In the genomic region with DNA sequence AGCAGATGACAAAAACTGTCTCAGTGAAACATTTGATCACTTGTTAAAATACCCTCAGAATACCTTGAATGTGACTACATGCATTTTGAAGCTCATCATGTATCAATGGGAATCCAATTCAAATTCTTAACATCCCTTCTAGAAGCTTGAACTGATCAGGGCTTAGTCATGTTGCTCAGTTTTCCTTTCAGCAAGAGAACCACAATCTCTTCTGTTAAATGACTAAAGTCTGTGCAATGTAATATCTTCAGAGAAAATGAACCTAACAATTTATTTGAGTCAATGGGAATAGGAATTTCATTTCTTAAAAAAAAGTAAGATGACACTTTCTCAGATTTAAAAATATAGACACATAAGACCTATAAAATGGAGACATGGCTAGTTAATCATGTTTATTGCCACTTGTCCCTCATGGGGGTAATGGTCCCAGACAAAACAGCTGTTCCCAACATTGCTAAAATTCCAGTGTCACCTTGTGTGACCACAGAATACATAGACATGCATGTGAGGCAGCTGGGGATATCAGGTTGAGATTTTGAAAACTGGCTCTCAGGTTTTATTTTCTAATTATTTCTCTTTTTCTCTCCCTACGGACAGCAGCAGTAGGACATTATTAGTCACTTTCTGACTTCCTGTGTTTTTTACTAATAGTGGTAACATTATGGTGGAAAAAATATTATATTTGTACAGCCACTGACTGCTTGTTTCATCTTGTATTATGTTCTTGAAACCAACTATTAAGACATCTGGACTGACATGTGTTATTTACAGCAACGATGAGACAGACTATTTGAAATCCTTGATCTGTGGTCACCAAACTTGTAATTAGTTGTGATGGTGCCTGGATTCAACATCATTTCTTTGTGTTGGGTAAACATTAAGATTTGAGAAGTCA, we compare ENCODE assay signal across 14 cellular contexts.
A peak's percentile ranks its signal among the peaks of the same experiment; 100 is the strongest.
DNase-seq lines count a peak whose midpoint lies in the region; ATAC-seq and TF ChIP-seq lines count a peak whose summit lies in the region.
"Had no signal": no experiment of that assay in that cellular context is flagged by ENCODE, and none has a peak within 500 bp of the region (broad histone marks: within the 10 kb centered on the region; RNA-seq: fewer than 3 reads in every experiment).

No MANE protein-coding gene starts in this region.

- H3K4me1 ChIP-seq in mucosa of descending colon (ENCODE audit: low read depth): no peaks in the 10 kb centered on the region
- H3K4me1 ChIP-seq: BLaER1, heart left ventricle had no signal

- H3K36me3 ChIP-seq in mucosa of descending colon (ENCODE audit: low read depth): no peaks in the 10 kb centered on the region
- H3K36me3 ChIP-seq: BLaER1, heart left ventricle had no signal

- no peak overlapping the region for H3K4me3 ChIP-seq in mucosa of descending colon
- H3K4me3 ChIP-seq: BLaER1, heart left ventricle had no signal

- H3K27ac Mint-ChIP-seq in activated T-cell treated with anti-CD3 and anti-CD28 coated beads, Interleukin-2, amount 50 U/mL, for 24 hours: no peak overlapping the region
- H3K27ac Mint-ChIP-seq: nephron progenitor cell had no signal

- TF ChIP-seq CTCF in mucosa of descending colon (IDR thresholded peaks at IDR 0.05): no peak

- H3K9me3 Mint-ChIP-seq in activated T-cell treated with anti-CD3 and anti-CD28 coated beads, Interleukin-2, amount 50 U/mL, for 24 hours: no peaks in the 10 kb centered on the region
- H3K9me3 Mint-ChIP-seq: nephron progenitor cell had no signal

- H3K27me3 Mint-ChIP-seq in activated T-cell treated with anti-CD3 and anti-CD28 coated beads, Interleukin-2, amount 50 U/mL, for 24 hours: peaks cover 25% of the 10 kb centered on the region

- intact Hi-C loops in mucosa of descending colon (cut with DNase I, micrococcal nuclease): no loop called here

- DNase-seq in NCI-H1694 treated with DMSO at 0.1 percent for 48 hours (lab: John Stamatoyannopoulos, UW): peak; percentile 62
- DNase-seq in kidney tubule cell (ENCODE audit: low spot score): peak; percentile 39
- DNase-seq in activated naive CD4-positive, alpha-beta T cell treated with Interleukin-2 at 50 U/mL for 16 hours: no peak
- no peak for DNase-seq in mucosa of descending colon
- no peak for DNase-seq in germinal center (ENCODE audit: low spot score)
- no peak for DNase-seq in activated T-cell treated with anti-CD3 and anti-CD28 coated beads, Interleukin-2, amount 50 U/mL, for 24 hours
- DNase-seq: heart left ventricle, NCI-H446 treated with DMSO at 0.1 percent for 48 hours, nephron progenitor cell, RPMI8226 had no signal

- ATAC-seq in GM18520 (IDR thresholded peaks at IDR 0.05; ENCODE audit: unreplicated experiment) (peak; percentile 30), HG02852 (IDR thresholded peaks at IDR 0.05; ENCODE audit: unreplicated experiment) (peak; percentile 39), mucosa of descending colon (no peak)
- ATAC-seq: heart left ventricle, left lobe of liver had no signal

- no peak overlapping the region for H3K4me3 Mint-ChIP-seq in activated T-cell treated with anti-CD3 and anti-CD28 coated beads, Interleukin-2, amount 50 U/mL, for 24 hours
- H3K4me3 Mint-ChIP-seq: nephron progenitor cell had no signal

- no peaks in the 10 kb centered on the region for H3K9me3 ChIP-seq in mucosa of descending colon
- H3K9me3 ChIP-seq: BLaER1, heart left ventricle had no signal

- no peaks in the 10 kb centered on the region for H3K36me3 Mint-ChIP-seq in activated T-cell treated with anti-CD3 and anti-CD28 coated beads, Interleukin-2, amount 50 U/mL, for 24 hours (ENCODE audit: low read depth)

- H3K4me1 Mint-ChIP-seq in activated T-cell treated with anti-CD3 and anti-CD28 coated beads, Interleukin-2, amount 50 U/mL, for 24 hours (ENCODE audit: low read depth): no peaks in the 10 kb centered on the region

Comparison
In these comparisons a context has a peak if more than half of its experiments do, and no peak if none do; other contexts are left out.
1. DNase-seq: peak in NCI-H1694 treated with DMSO at 0.1 percent for 48 hours (single experiment) and kidney tubule cell (single experiment); none in activated naive CD4-positive, alpha-beta T cell treated with Interleukin-2 at 50 U/mL for 16 hours (single experiment), mucosa of descending colon (0 of 3), germinal center (single experiment) and activated T-cell treated with anti-CD3 and anti-CD28 coated beads, Interleukin-2, amount 50 U/mL, for 24 hours (single experiment).